In the genomic region with DNA sequence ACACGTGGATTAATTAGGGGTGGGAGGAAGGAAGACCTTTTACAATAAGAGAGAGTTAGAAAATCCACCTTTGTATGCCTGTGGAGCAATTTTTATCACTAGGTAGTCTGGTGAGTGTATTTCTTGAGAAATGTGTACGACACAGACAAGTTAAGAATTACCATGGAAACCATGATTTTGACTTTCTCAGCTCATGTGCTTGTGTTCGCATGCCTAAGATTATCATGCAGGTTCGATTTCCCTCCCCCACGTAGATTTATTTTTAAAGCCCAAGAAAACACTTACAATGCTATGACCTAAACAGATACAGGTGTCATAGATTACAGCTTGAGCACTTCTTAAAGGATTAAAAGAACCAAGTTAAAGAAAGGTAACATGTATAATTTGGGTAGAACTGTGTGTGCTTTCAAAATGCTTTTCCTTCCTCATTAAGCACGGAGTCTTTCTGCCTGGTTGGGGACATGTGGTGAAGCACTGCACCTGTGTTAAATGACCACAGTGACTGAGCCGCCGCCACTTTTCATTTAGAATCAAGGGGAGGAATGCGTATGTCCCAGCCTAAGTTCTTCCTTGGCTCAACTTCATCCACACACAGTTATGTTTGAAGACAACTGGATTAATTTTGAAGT, we compare ENCODE assay signal across 8 cellular contexts. TPM values are rescaled to one million over a fixed set of nuclear protein-coding genes. Genes with fewer than 3 reads are reported as not detected.
A peak's percentile ranks its signal among the peaks of the same experiment; 100 is the strongest.
DNase-seq lines count a peak whose midpoint lies in the region; ATAC-seq and TF ChIP-seq lines count a peak whose summit lies in the region.

No MANE protein-coding gene starts in this region.

- CTCF ChIA-PET in CD4-positive, alpha-beta memory T cell (lab: Charles Lee; ENCODE audit: partially characterized antibody) = interaction anchor here (0.7 to 4.6 kb wide), 3 partner anchors 9 to 114 kb away, joined by 3 to 38 read pairs (median 4); no protein-coding TSS in a partner anchor
- CTCF ChIA-PET in RWPE1 (lab: Yijun Ruan, JAX) = interaction anchor here (1.2 kb wide), 1 partner anchor 50 kb away, joined by 3 read pairs; no protein-coding TSS in a partner anchor

- H3K36me3 ChIP-seq in CD4-positive, alpha-beta memory T cell (ENCODE audit: insufficient read depth, low read length) = peaks cover 33% of the 10 kb centered on the region

- intact Hi-C loops in CD4-positive, alpha-beta memory T cell (cut with micrococcal nuclease) = no loop called here

- H3K36me3 Mint-ChIP-seq in CD4-positive, alpha-beta memory T cell = peaks cover 34 to 37% of the 10 kb centered on the region in 2 donors
- H3K36me3 Mint-ChIP-seq in chondrocyte (ENCODE audit: low read depth) = peaks cover 16% of the 10 kb centered on the region

- H3K9me3 ChIP-seq in CD4-positive, alpha-beta memory T cell (ENCODE audit: control insufficient read depth in 1 of 2, low read length in 2 of 2) = no peaks in the 10 kb centered on the region

- H3K27me3 ChIP-seq in CD4-positive, alpha-beta memory T cell (ENCODE audit: insufficient read depth, low read length) = no peaks in the 10 kb centered on the region

- peak; percentile 51 for ATAC-seq in GM19452 (IDR thresholded peaks at IDR 0.05; ENCODE audit: unreplicated experiment)
- ATAC-seq in HG03378 (IDR thresholded peaks at IDR 0.05; ENCODE audit: unreplicated experiment) = peak; percentile 41

- no peaks in the 10 kb centered on the region for H3K27me3 Mint-ChIP-seq in CD4-positive, alpha-beta memory T cell
- H3K27me3 Mint-ChIP-seq in chondrocyte (ENCODE audit: low read depth) = no peaks in the 10 kb centered on the region

- H3K9me3 Mint-ChIP-seq in CD4-positive, alpha-beta memory T cell = no peaks in the 10 kb centered on the region
- H3K9me3 Mint-ChIP-seq in chondrocyte (ENCODE audit: low read depth) = no peaks in the 10 kb centered on the region

- no peak overlapping the region for H3K4me3 ChIP-seq in CD4-positive, alpha-beta memory T cell (ENCODE audit: low read length in 2 of 2)

- peaks cover 28% of the 10 kb centered on the region for H3K4me1 ChIP-seq in CD4-positive, alpha-beta memory T cell (ENCODE audit: insufficient read depth, low read length)

- H3K27ac Mint-ChIP-seq in CD4-positive, alpha-beta memory T cell = peak overlapping the region; percentile 9 to 88 (median 69)
- peak overlapping the region; percentile 2 for H3K27ac Mint-ChIP-seq in chondrocyte (ENCODE audit: unreplicated experiment)

- H3K4me3 Mint-ChIP-seq in CD4-positive, alpha-beta memory T cell = peak overlapping the region in 5 of 8 donors; percentile 2 to 68 (median 49)
- H3K4me3 Mint-ChIP-seq in chondrocyte (ENCODE audit: unreplicated experiment) = no peak overlapping the region

- no peak for TF ChIP-seq CTCF in chondrocyte (IDR thresholded peaks at IDR 0.05)
- no peak for TF ChIP-seq CTCF in RWPE1 (conservative IDR thresholded peaks at IDR 0.05; ENCODE audit: low read depth)

- peaks cover 33 to 54% (median 38%) of the 10 kb centered on the region in 4 donors for H3K4me1 Mint-ChIP-seq in CD4-positive, alpha-beta memory T cell
- peaks cover 39% of the 10 kb centered on the region for H3K4me1 Mint-ChIP-seq in chondrocyte (ENCODE audit: low read depth)

- POLR2A ChIA-PET in CD4-positive, alpha-beta memory T cell (lab: Charles Lee; ENCODE audit: partially characterized antibody) = interaction anchor here (1.0 to 1.5 kb wide), 4 partner anchors 14 to 195 kb away, joined by 3 to 5 read pairs (median 4); a partner anchor contains a TSS
- POLR2A ChIA-PET in RWPE1 (lab: Yijun Ruan, JAX; ENCODE audit: low non-redundant PET) = no interaction called here

- DNase-seq in CD4-positive, alpha-beta memory T cell = no peak
- DNase-seq in chondrocyte (ENCODE audit: low spot score) (no peak), GOT3 (lab: John Stamatoyannopoulos, UW) (no peak), globus pallidus (ENCODE audit: low spot score) (no peak), COR-L47 (lab: John Stamatoyannopoulos, UW) (no peak), RWPE1 (ENCODE audit: low spot score) (no peak)

- no peak overlapping the region for H3K27ac ChIP-seq in CD4-positive, alpha-beta memory T cell (ENCODE audit: low read depth, low read length)
- no peak overlapping the region for H3K27ac ChIP-seq in RWPE1

RNA-seq across cellular contexts. Expression of a gene that starts 16.6 kb away (rescaled TPM):
- 10 to 100 TPM; 23.5 to 24.6 TPM for total RNA-seq in CD4-positive, alpha-beta memory T cell
- polyA plus RNA-seq in CD4-positive, alpha-beta memory T cell = 1 to 10 TPM; 2.6 to 5.5 TPM
- 18.1 to 20.5 TPM (median 20.3 TPM) in 3 replicates for total RNA-seq in chondrocyte
